In genomic region chr21:37564341-37564923, GRCh38 we compare ENCODE assay signal across 1 cellular context.
TF ChIP-seq lines count a peak whose summit lies in the region.

No MANE protein-coding gene starts in this region.

TF ChIP-seq in K562, 482 proteins besides CTCF, POLR2A, EP300 and RAD21 (continued from another document and continues in another):
- TF ChIP-seq MGA (IDR thresholded peaks at IDR 0.05), result no peak
- TF ChIP-seq CXXC5 (CRISPR knock-in tag; IDR thresholded peaks at IDR 0.05), result no peak
- no peak for TF ChIP-seq RFX1 (IDR thresholded peaks at IDR 0.05)
- TF ChIP-seq ZSCAN29 (IDR thresholded peaks at IDR 0.05), result no peak
- no peak for TF ChIP-seq ATF4 (CRISPR knock-in tag; IDR thresholded peaks at IDR 0.05)
- TF ChIP-seq ARID1B (IDR thresholded peaks at IDR 0.05), result peak; percentile 91
- TF ChIP-seq CBFA2T3 (IDR thresholded peaks at IDR 0.05), result peak; percentile 89
- peak; percentile 86 for TF ChIP-seq C11orf30 (IDR thresholded peaks at IDR 0.05; ENCODE audit: low read depth)
- no peak for TF ChIP-seq MXD1 (CRISPR knock-in tag; IDR thresholded peaks at IDR 0.05; ENCODE audit: borderline replicate concordance, poor library complexity, severe bottlenecking)
- TF ChIP-seq, protein P1, sequence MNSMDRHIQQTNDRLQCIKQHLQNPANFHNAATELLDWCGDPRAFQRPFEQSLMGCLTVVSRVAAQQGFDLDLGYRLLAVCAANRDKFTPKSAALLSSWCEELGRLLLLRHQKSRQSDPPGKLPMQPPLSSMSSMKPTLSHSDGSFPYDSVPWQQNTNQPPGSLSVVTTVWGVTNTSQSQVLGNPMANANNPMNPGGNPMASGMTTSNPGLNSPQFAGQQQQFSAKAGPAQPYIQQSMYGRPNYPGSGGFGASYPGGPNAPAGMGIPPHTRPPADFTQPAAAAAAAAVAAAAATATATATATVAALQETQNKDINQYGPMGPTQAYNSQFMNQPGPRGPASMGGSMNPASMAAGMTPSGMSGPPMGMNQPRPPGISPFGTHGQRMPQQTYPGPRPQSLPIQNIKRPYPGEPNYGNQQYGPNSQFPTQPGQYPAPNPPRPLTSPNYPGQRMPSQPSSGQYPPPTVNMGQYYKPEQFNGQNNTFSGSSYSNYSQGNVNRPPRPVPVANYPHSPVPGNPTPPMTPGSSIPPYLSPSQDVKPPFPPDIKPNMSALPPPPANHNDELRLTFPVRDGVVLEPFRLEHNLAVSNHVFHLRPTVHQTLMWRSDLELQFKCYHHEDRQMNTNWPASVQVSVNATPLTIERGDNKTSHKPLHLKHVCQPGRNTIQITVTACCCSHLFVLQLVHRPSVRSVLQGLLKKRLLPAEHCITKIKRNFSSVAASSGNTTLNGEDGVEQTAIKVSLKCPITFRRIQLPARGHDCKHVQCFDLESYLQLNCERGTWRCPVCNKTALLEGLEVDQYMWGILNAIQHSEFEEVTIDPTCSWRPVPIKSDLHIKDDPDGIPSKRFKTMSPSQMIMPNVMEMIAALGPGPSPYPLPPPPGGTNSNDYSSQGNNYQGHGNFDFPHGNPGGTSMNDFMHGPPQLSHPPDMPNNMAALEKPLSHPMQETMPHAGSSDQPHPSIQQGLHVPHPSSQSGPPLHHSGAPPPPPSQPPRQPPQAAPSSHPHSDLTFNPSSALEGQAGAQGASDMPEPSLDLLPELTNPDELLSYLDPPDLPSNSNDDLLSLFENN (IDR thresholded peaks at IDR 0.05; ENCODE audit: low read depth in 2 of 2, low read length in 2 of 2), result peak in 1 of 2 experiments; percentile 10; a peak in 1 of 4 replicates
- no peak for TF ChIP-seq CCAR2 (IDR thresholded peaks at IDR 0.05; ENCODE audit: low read depth, low read length)
- TF ChIP-seq, protein P2, sequence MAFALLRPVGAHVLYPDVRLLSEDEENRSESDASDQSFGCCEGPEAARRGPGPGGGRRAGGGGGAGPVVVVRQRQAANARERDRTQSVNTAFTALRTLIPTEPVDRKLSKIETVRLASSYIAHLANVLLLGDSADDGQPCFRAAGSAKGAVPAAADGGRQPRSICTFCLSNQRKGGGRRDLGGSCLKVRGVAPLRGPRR (CRISPR knock-in tag; IDR thresholded peaks at IDR 0.05), result no peak
- no peak for TF ChIP-seq MTA2 (IDR thresholded peaks at IDR 0.05; ENCODE audit: low read depth)
- TF ChIP-seq BRCA1 (IDR thresholded peaks at IDR 0.05), result no peak
- no peak for TF ChIP-seq BRCA1 (CRISPR knock-in tag; IDR thresholded peaks at IDR 0.05)
- TF ChIP-seq TAF9B (IDR thresholded peaks at IDR 0.05; ENCODE audit: partially characterized antibody), result peak; percentile 17
- TF ChIP-seq SRSF9 (IDR thresholded peaks at IDR 0.05; ENCODE audit: borderline replicate concordance, low read depth, low read length), result no peak
- no peak; the same call in 1 of the 2 replicates for TF ChIP-seq RB1 (IDR thresholded peaks at IDR 0.05; ENCODE audit: low read depth)
- TF ChIP-seq CSDE1 (IDR thresholded peaks at IDR 0.05), result no peak
- no peak for TF ChIP-seq SAFB2 (IDR thresholded peaks at IDR 0.05; ENCODE audit: borderline replicate concordance, low read depth, low read length, severe bottlenecking)
- no peak for TF ChIP-seq ZNF583 (CRISPR knock-in tag; IDR thresholded peaks at IDR 0.05)
- no peak for TF ChIP-seq MED1 (CRISPR knock-in tag; IDR thresholded peaks at IDR 0.05; ENCODE audit: borderline replicate concordance)
- TF ChIP-seq SIRT6 (IDR thresholded peaks at IDR 0.05; ENCODE audit: low read depth, low read length), result no peak
- TF ChIP-seq, protein P3, sequence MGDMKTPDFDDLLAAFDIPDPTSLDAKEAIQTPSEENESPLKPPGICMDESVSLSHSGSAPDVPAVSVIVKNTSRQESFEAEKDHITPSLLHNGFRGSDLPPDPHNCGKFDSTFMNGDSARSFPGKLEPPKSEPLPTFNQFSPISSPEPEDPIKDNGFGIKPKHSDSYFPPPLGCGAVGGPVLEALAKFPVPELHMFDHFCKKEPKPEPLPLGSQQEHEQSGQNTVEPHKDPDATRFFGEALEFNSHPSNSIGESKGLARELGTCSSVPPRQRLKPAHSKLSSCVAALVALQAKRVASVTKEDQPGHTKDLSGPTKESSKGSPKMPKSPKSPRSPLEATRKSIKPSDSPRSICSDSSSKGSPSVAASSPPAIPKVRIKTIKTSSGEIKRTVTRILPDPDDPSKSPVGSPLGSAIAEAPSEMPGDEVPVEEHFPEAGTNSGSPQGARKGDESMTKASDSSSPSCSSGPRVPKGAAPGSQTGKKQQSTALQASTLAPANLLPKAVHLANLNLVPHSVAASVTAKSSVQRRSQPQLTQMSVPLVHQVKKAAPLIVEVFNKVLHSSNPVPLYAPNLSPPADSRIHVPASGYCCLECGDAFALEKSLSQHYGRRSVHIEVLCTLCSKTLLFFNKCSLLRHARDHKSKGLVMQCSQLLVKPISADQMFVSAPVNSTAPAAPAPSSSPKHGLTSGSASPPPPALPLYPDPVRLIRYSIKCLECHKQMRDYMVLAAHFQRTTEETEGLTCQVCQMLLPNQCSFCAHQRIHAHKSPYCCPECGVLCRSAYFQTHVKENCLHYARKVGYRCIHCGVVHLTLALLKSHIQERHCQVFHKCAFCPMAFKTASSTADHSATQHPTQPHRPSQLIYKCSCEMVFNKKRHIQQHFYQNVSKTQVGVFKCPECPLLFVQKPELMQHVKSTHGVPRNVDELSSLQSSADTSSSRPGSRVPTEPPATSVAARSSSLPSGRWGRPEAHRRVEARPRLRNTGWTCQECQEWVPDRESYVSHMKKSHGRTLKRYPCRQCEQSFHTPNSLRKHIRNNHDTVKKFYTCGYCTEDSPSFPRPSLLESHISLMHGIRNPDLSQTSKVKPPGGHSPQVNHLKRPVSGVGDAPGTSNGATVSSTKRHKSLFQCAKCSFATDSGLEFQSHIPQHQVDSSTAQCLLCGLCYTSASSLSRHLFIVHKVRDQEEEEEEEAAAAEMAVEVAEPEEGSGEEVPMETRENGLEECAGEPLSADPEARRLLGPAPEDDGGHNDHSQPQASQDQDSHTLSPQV (IDR thresholded peaks at IDR 0.05), result 0 out of 2 replicates have a peak, but pooled peaks have one; percentile 1
- no peak for TF ChIP-seq ZNF444 (CRISPR knock-in tag; IDR thresholded peaks at IDR 0.05)
- no peak for TF ChIP-seq GABPB1 (CRISPR knock-in tag; IDR thresholded peaks at IDR 0.05)
- TF ChIP-seq KAT7 (CRISPR knock-in tag; IDR thresholded peaks at IDR 0.05; ENCODE audit: borderline replicate concordance), result no peak; the same call in 1 of the 2 replicates
- TF ChIP-seq SIN3A (IDR thresholded peaks at IDR 0.05; ENCODE audit: borderline replicate concordance in 2 of 2, control insufficient read depth in 1 of 2, low read depth in 2 of 2, low read length in 2 of 2), result no peak; a peak in 1 of 4 replicates
- peak; percentile 53 for TF ChIP-seq MAFF (IDR thresholded peaks at IDR 0.05; ENCODE audit: low read length)
- TF ChIP-seq ZBED1 (IDR thresholded peaks at IDR 0.05), result no peak
- no peak for TF ChIP-seq ZNF263 (CRISPR knock-in tag; IDR thresholded peaks at IDR 0.05; ENCODE audit: borderline replicate concordance)
- TF ChIP-seq NR3C1 (CRISPR knock-in tag; IDR thresholded peaks at IDR 0.05), result no peak
- no peak for TF ChIP-seq ZNF354B (CRISPR knock-in tag; IDR thresholded peaks at IDR 0.05)
- no peak; the same call in 1 of the 2 replicates for TF ChIP-seq ZNF143 (CRISPR knock-in tag; IDR thresholded peaks at IDR 0.05)
- no peak for TF ChIP-seq ATF1 (CRISPR knock-in tag; IDR thresholded peaks at IDR 0.05)
- TF ChIP-seq ATF1 (tag; IDR thresholded peaks at IDR 0.05), result peak; percentile 75
- TF ChIP-seq TCF7 (IDR thresholded peaks at IDR 0.05; ENCODE audit: borderline replicate concordance), result no peak
- no peak for TF ChIP-seq ZBTB17 (CRISPR knock-in tag; IDR thresholded peaks at IDR 0.05)
- TF ChIP-seq SMARCA4 (IDR thresholded peaks at IDR 0.05), result peak; percentile 83; the same call in 1 of the 2 replicates
- 0 out of 2 replicates have a peak, but pooled peaks have one; percentile 64 for TF ChIP-seq DNMT1 (IDR thresholded peaks at IDR 0.05)
- peak in 1 of 2 experiments; percentile 73; a peak in 1 of 4 replicates for TF ChIP-seq ARNT (IDR thresholded peaks at IDR 0.05)
- TF ChIP-seq IRF1 (CRISPR knock-in tag; IDR thresholded peaks at IDR 0.05; ENCODE audit: borderline replicate concordance), result no peak
